Comparison of ENCODE assay signal across 22 cellular contexts in the genomic region with DNA sequence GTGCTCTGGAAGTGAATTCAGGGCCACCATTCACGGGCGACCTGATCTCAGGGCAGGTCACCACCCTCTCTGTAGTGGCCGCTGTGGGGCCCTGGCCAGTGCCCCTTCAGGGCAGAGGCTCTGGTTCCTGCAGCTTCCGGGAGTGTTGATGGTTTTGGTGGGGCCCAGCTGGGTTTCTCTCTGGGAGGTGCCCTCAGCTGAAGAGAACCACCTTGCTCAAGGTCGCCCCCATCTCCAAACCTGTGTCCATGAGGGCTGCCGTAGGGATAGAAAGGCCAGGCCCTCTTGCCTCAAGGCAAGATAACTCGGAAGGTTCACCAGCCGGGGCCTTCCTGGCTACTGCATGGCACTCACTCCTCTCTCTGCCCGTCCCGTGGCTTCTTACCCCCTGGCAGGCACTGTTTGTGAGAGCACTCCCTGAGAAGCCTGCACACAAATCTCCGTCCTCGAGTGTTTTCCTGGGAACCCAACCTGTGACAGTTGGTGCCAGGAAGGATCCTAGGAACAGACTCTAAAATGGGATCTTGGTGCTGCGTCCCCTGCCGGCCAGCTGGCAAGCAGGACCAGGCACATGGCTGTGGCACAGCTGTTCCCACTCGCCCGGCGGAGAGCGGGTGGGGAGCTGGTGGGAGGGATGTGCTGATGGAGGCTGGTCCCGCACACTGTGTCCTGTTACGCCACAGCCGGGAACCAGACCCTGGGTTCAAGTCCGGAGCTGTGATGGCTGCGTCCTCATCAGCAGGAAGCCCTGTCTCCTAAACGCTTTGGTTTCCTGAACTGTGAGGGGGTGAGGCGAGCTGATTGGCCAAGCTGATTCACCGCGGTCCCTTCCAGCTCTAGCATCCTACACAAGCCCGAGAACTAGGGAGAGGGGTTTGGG. TPM values are rescaled to one million over a fixed set of nuclear protein-coding genes. Genes with fewer than 3 reads are reported as not detected.
A peak's percentile ranks its signal among the peaks of the same experiment; 100 is the strongest.
DNase-seq lines count a peak whose midpoint lies in the region; TF ChIP-seq lines count a peak whose summit lies in the region.
"Had no signal": no experiment of that assay in that cellular context is flagged by ENCODE, and none has a peak within 500 bp of the region (broad histone marks: within the 10 kb centered on the region; RNA-seq: fewer than 3 reads in every experiment).

No MANE protein-coding gene starts in this region.

- TF ChIP-seq POLR2A in sigmoid colon (IDR thresholded peaks at IDR 0.05) (no peak), thyroid gland (IDR thresholded peaks at IDR 0.05) (no peak)

- H3K4me3 ChIP-seq in H7 (ENCODE audit: insufficient read depth, low read depth, low read length) (no peak overlapping the region), sigmoid colon (no peak overlapping the region), thyroid gland (replicated peaks in 1 of 3) (no peak overlapping the region)
- H3K4me3 ChIP-seq: body of pancreas, colonic mucosa had no signal

- H3K27ac ChIP-seq in sigmoid colon (no peak overlapping the region), thyroid gland (no peak overlapping the region)
- H3K27ac ChIP-seq: body of pancreas, colonic mucosa had no signal

- peak; percentile 67 to 80 for DNase-seq in NCI-H524 (lab: John Stamatoyannopoulos, UW)
- no peak for DNase-seq in NCI-H524 treated with DMSO at 0.1 percent for 48 hours (lab: John Stamatoyannopoulos, UW)
- DNase-seq in H7, result peak; percentile 54
- peak; percentile 8 for DNase-seq in iPS-NIHi11 (ENCODE audit: low spot score)
- DNase-seq in sigmoid colon, result peak; percentile 40
- no peak for DNase-seq in thyroid gland
- no peak for DNase-seq in NCI-H774 (lab: John Stamatoyannopoulos, UW)
- no peak for DNase-seq in T-helper 1 cell
- DNase-seq: activated CD4-positive, alpha-beta T cell treated with anti-CD3 and anti-CD28 coated beads for 1 hour; BE2C; body of pancreas; colonic mucosa; immature natural killer cell; Karpas-422; NCI-H1092; NCI-H2029 treated with DMSO at 0.1 percent for 48 hours; NCI-H446; stimulated activated CD4-positive, alpha-beta T cell treated with anti-CD3 and anti-CD28 coated beads, Interleukin-1b, Interleukin-23, amount 100 ng/mL, for 48 hours; stimulated activated naive CD4-positive, alpha-beta T cell; T1000; trophoblast cell had no signal

- no peak for TF ChIP-seq EP300 in sigmoid colon (IDR thresholded peaks at IDR 0.05)

- H3K27me3 ChIP-seq in H7 (ENCODE audit: control insufficient read depth, insufficient read depth, low read length) (no peaks in the 10 kb centered on the region), sigmoid colon (no peaks in the 10 kb centered on the region), thyroid gland (no peaks in the 10 kb centered on the region)
- H3K27me3 ChIP-seq: BE2C, body of pancreas, colonic mucosa had no signal

- WGBS in sigmoid colon, 2 donors, result 87 to 93% methylated on average over 28 of the region's 28 CpGs
- WGBS in thyroid gland, 2 donors, result 86 to 91% methylated on average over 25 to 27 of the region's 28 CpGs

- H3K36me3 ChIP-seq in H7 (replicated peaks; ENCODE audit: control insufficient read depth, insufficient read depth, low read length) (no peaks in the 10 kb centered on the region), sigmoid colon (no peaks in the 10 kb centered on the region), thyroid gland (no peaks in the 10 kb centered on the region)
- H3K36me3 ChIP-seq: BE2C, colonic mucosa had no signal

- H3K9me3 ChIP-seq in sigmoid colon (no peaks in the 10 kb centered on the region), thyroid gland (no peaks in the 10 kb centered on the region)
- H3K9me3 ChIP-seq: BE2C, body of pancreas, Caco-2, colonic mucosa had no signal

- TF ChIP-seq CTCF in sigmoid colon (IDR thresholded peaks at IDR 0.05) (no peak), thyroid gland (IDR thresholded peaks at IDR 0.05) (no peak)

- intact Hi-C loops in sigmoid colon (cut with DNase I), result no loop called here
- intact Hi-C loops in thyroid gland (cut with DNase I), result no loop called here

- H3K4me1 ChIP-seq in sigmoid colon, result no peaks in the 10 kb centered on the region
- H3K4me1 ChIP-seq in thyroid gland, result peaks cover 6 to 23% of the 10 kb centered on the region in 2 donors
- H3K4me1 ChIP-seq: BE2C, colonic mucosa had no signal

RNA-seq across cellular contexts. Expression of a gene that starts 23.2 kb away (rescaled TPM):
- 0.55 and 1.2 TPM in 2 replicates for total RNA-seq in H7 (2014; rRNA removed; shearing (Covaris generic))
- 10 to 100 TPM in 2 of 4 donors, 1 to 10 TPM in 2; 8.6 to 26.3 (median 10.5) TPM for total RNA-seq in sigmoid colon
- 10 to 100 TPM; 23.4 to 60.8 (median 42.0) TPM for polyA plus RNA-seq in sigmoid colon
- 1 to 10 TPM in 3 of 4 donors, under 1 TPM in 1; 0.46 to 9.5 (median 6.3) TPM for total RNA-seq in thyroid gland

RNA-seq across cellular contexts. Expression of a gene that starts 37.8 kb away (rescaled TPM):
- total RNA-seq in H7 (2014; rRNA removed; shearing (Covaris generic)), result 3.5 and 4.8 TPM in 2 replicates
- 1 to 10 TPM; 2.6 to 6.1 (median 3.1) TPM for total RNA-seq in sigmoid colon
- 1 to 10 TPM in 2 of 3 donors, under 1 TPM in 1; 0.92 to 9.6 (median 1.8) TPM for polyA plus RNA-seq in sigmoid colon
- total RNA-seq in thyroid gland, result 10 to 100 TPM in 1 of 4 donors, 1 to 10 TPM in 3; 2.7 to 13.8 (median 4.3) TPM

RNA-seq across cellular contexts. Expression of a gene that starts 49.5 kb away (rescaled TPM):
- total RNA-seq in H7 (2014; rRNA removed; shearing (Covaris generic)), result 67.8 and 82.8 TPM in 2 replicates
- total RNA-seq in sigmoid colon, result 10 to 100 TPM; 35.7 to 44.9 (median 41.7) TPM
- 10 to 100 TPM; 54.1 to 60.7 (median 54.7) TPM for polyA plus RNA-seq in sigmoid colon
- total RNA-seq in thyroid gland, result 10 to 100 TPM; 42.4 to 61.3 (median 53.6) TPM

Comparison
In these comparisons a context has a peak if more than half of its experiments do, and no peak if none do; other contexts are left out.
1. DNase-seq: peak in NCI-H524 (2 of 2), H7 (single experiment), iPS-NIHi11 (single experiment) and sigmoid colon (single experiment); none in NCI-H524 treated with DMSO at 0.1 percent for 48 hours (single experiment), thyroid gland (0 of 2), NCI-H774 (single experiment) and T-helper 1 cell (0 of 5).